In the genomic region with DNA sequence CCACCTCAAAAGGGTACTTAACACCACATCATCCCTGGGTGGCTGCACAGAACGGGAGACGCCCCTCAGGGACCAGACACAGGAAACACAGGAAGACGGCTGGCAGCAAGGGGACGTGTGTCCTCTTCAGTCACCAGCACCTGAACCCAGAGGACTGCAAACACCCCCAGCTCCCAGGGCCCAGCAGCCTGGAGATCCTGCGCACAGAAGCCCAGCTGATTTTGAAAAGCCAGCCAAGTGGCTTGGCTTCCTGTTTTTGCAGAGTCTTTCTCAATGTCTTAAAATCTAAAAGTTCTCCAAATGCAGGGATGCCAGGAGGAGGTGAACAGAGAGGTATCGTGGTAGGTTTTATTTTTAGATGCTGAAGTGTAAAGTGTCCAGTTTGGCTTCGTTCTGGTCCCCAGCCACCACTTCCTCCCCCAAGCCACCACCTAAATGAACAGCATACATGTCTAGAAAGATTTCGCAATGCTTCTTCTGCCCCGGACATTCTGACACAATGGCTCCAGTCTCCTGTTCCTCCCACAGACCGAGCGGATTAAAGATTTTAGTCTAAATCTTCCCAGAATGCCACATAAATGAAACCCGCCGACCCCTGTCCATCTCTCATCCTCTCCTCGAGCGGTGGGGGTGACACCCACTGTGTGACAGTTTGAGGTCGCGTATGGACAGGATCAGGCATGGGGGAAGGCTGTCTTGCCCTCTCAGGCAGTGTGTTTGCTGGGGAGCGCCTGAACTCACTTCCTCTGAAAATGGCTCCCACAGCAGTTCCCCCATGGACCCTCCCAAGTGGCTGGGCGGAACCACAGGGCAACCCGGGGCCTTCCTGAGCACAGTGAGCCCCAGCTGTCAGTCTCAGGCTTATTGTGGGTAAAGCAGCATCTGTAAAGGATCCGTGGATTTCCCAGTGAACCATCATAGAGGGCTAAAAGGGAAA, we compare ENCODE assay signal across 8 cellular contexts. TPM values are rescaled to one million over a fixed set of nuclear protein-coding genes. Genes with fewer than 3 reads are reported as not detected.
DNase-seq lines count a peak whose midpoint lies in the region; ATAC-seq, FAIRE-seq and TF ChIP-seq lines count a peak whose summit lies in the region.

No MANE protein-coding gene starts in this region.

- no peak for DNase-seq in activated naive CD4-positive, alpha-beta T cell treated with anti-CD3 and anti-CD28 coated beads, Interleukin-2, amount 10 ng/mL, durations not matched to agents 7 days and 5 days
- no peak for DNase-seq in activated naive CD4-positive, alpha-beta T cell treated with anti-CD3 and anti-CD28 coated beads, Interleukin-2, amount 50 U/mL, for 16 hours
- no peak for DNase-seq in activated naive CD8-positive, alpha-beta T cell treated with anti-CD3 and anti-CD28 coated beads for 36 hours
- DNase-seq in kidney (no peak), aorta (peak in 1 of 2 donors; percentile 73), RPMI8226 (no peak), activated gamma-delta T cell treated with Interleukin-2 at 50 U/mL for 16 hours (no peak)

- H3K27me3 Mint-ChIP-seq in activated naive CD4-positive, alpha-beta T cell treated with anti-CD3 and anti-CD28 coated beads, Interleukin-2, amount 10 ng/mL, durations not matched to agents 7 days and 5 days = no peaks in the 10 kb centered on the region
- no peaks in the 10 kb centered on the region for H3K27me3 Mint-ChIP-seq in activated naive CD8-positive, alpha-beta T cell treated with anti-CD3 and anti-CD28 coated beads for 36 hours

- CTCF ChIA-PET in activated naive CD4-positive, alpha-beta T cell treated with anti-CD3 and anti-CD28 coated beads, Interleukin-2, amount 10 ng/mL, durations not matched to agents 7 days and 5 days (lab: Charles Lee) = no interaction called here

- no peak for FAIRE-seq in kidney (lab: Jason Lieb, UNC)

- no peaks in the 10 kb centered on the region for H3K9me3 Mint-ChIP-seq in activated naive CD4-positive, alpha-beta T cell treated with anti-CD3 and anti-CD28 coated beads, Interleukin-2, amount 10 ng/mL, durations not matched to agents 7 days and 5 days
- no peaks in the 10 kb centered on the region for H3K9me3 Mint-ChIP-seq in activated naive CD8-positive, alpha-beta T cell treated with anti-CD3 and anti-CD28 coated beads for 36 hours

- H3K4me3 ChIP-seq in kidney (ENCODE audit: low read length in 2 of 2) = peak overlapping the region in 1 of 2 donors; percentile 33
- no peak overlapping the region for H3K4me3 ChIP-seq in aorta (ENCODE audit: low read length in 2 of 2)

- H3K27ac Mint-ChIP-seq in activated naive CD4-positive, alpha-beta T cell treated with anti-CD3 and anti-CD28 coated beads, Interleukin-2, amount 10 ng/mL, durations not matched to agents 7 days and 5 days = peak overlapping the region; percentile 34
- peak overlapping the region; percentile 85 for H3K27ac Mint-ChIP-seq in activated naive CD8-positive, alpha-beta T cell treated with anti-CD3 and anti-CD28 coated beads for 36 hours

- no peaks in the 10 kb centered on the region for H3K36me3 ChIP-seq in kidney (ENCODE audit: control insufficient read depth in 1 of 2, insufficient read depth in 2 of 2, low read length in 2 of 2)
- no peaks in the 10 kb centered on the region for H3K36me3 ChIP-seq in aorta (ENCODE audit: control insufficient read depth in 1 of 2, insufficient read depth in 2 of 2, low read length in 1 of 2)

- no peak overlapping the region for H3K9ac ChIP-seq in kidney (ENCODE audit: low read length in 2 of 2)

- WGBS in aorta, 2 donors = 81 to 82% methylated on average over 21 of the region's 21 CpGs

- H3K4me1 Mint-ChIP-seq in activated naive CD4-positive, alpha-beta T cell treated with anti-CD3 and anti-CD28 coated beads, Interleukin-2, amount 10 ng/mL, durations not matched to agents 7 days and 5 days = peaks cover 50% of the 10 kb centered on the region
- H3K4me1 Mint-ChIP-seq in activated naive CD8-positive, alpha-beta T cell treated with anti-CD3 and anti-CD28 coated beads for 36 hours = peaks cover 71% of the 10 kb centered on the region

- H3K27ac ChIP-seq in kidney (ENCODE audit: low read depth in 2 of 2, low read length in 2 of 2) (peak overlapping the region; percentile 33 to 82), aorta (ENCODE audit: low read depth in 1 of 2, low read length in 2 of 2) (no peak overlapping the region)

- intact Hi-C loops in kidney (cut with DNase I) = no loop called here
- intact Hi-C loops in aorta (cut with DNase I) = no loop called here

- no peaks in the 10 kb centered on the region for H3K27me3 ChIP-seq in aorta (ENCODE audit: control insufficient read depth in 1 of 2, insufficient read depth in 2 of 2, low read length in 1 of 2)

- TF ChIP-seq CTCF in kidney (IDR thresholded peaks at IDR 0.05; ENCODE audit: borderline replicate concordance, extremely low read depth, insufficient read depth) = no peak

- H3K36me3 Mint-ChIP-seq in activated naive CD4-positive, alpha-beta T cell treated with anti-CD3 and anti-CD28 coated beads, Interleukin-2, amount 10 ng/mL, durations not matched to agents 7 days and 5 days = peaks cover 13% of the 10 kb centered on the region
- H3K36me3 Mint-ChIP-seq in activated naive CD8-positive, alpha-beta T cell treated with anti-CD3 and anti-CD28 coated beads for 36 hours = peaks cover 17% of the 10 kb centered on the region

- ATAC-seq in aorta (ENCODE audit: low FRiP score) (peak; percentile 46), HG03521 (IDR thresholded peaks at IDR 0.05; ENCODE audit: unreplicated experiment) (no peak)

- H3K4me1 ChIP-seq in kidney (ENCODE audit: control insufficient read depth in 1 of 2, insufficient read depth in 1 of 2, low read depth in 1 of 2, low read length in 2 of 2) (peaks cover 25 to 33% of the 10 kb centered on the region in 2 donors), aorta (ENCODE audit: control insufficient read depth in 1 of 2, insufficient read depth in 2 of 2, low read length in 2 of 2) (no peaks in the 10 kb centered on the region)

- no peaks in the 10 kb centered on the region for H3K9me3 ChIP-seq in kidney (ENCODE audit: control insufficient read depth in 1 of 2, low read length in 2 of 2)
- H3K9me3 ChIP-seq in aorta (ENCODE audit: control insufficient read depth, low read length) = no peaks in the 10 kb centered on the region

- H3K4me3 Mint-ChIP-seq in activated naive CD4-positive, alpha-beta T cell treated with anti-CD3 and anti-CD28 coated beads, Interleukin-2, amount 10 ng/mL, durations not matched to agents 7 days and 5 days = no peak overlapping the region
- peak overlapping the region; percentile 50 for H3K4me3 Mint-ChIP-seq in activated naive CD8-positive, alpha-beta T cell treated with anti-CD3 and anti-CD28 coated beads for 36 hours

RNA-seq across cellular contexts. Expression of a gene that starts 41.6 kb away (rescaled TPM):
- total RNA-seq in activated naive CD8-positive, alpha-beta T cell treated with anti-CD3 and anti-CD28 coated beads for 36 hours = 10 to 100 TPM; 87.0 to 87.4 TPM
- total RNA-seq in kidney (92.0 TPM), aorta (10 to 100 TPM; 50.8 to 69.5 TPM)
- polyA plus RNA-seq in kidney (ENCODE audit: insufficient read depth, low read depth, low replicate concordance) (43.6 TPM), aorta (10 to 100 TPM; 39.7 to 57.5 TPM)

Comparison
In these comparisons a context has a peak if more than half of its experiments do, and no peak if none do; other contexts are left out.
1. H3K27ac ChIP-seq: peak in kidney (2 of 2); none in aorta (0 of 2).